In genomic region chr14:91056361-91056760, GRCh38 we compare ENCODE assay signal across 24 cellular contexts.
"Had no signal": no experiment of that assay in that cellular context is flagged by ENCODE, and none has a peak within 500 bp of the region (broad histone marks: within the 10 kb centered on the region; RNA-seq: fewer than 3 reads in every experiment).

No MANE protein-coding gene starts in this region.

- H3K27me3 Mint-ChIP-seq: brain; dendritic cell treated with granulocyte-macrophage colony-stimulating factor and Interleukin-4, amounts not matched to agents 40 ng/mL and 50 ng/mL, for 4 days; T-helper 17 cell had no signal

- H3K36me3 Mint-ChIP-seq: activated naive CD4-positive, alpha-beta T cell treated with anti-CD3 and anti-CD28 coated beads, Interleukin-2, amount 50 U/mL, for 72 hours had no signal

- H3K4me3 ChIP-seq: hepatocyte, left lung, lung, SK-N-MC, testis, upper lobe of left lung had no signal

- H3K27me3 ChIP-seq: hepatocyte, left lung, testis, upper lobe of left lung had no signal

- H3K9me3 ChIP-seq: left lung, testis, upper lobe of left lung had no signal

- H3K27ac Mint-ChIP-seq: activated naive CD4-positive, alpha-beta T cell treated with anti-CD3 and anti-CD28 coated beads, Interleukin-2, amount 50 U/mL, for 72 hours; activated T-cell treated with anti-CD3 and anti-CD28 coated beads, Interleukin-2, amount 50 U/mL, for 72 hours; brain; dendritic cell treated with granulocyte-macrophage colony-stimulating factor and Interleukin-4, amounts not matched to agents 40 ng/mL and 50 ng/mL, for 4 days; nephron progenitor cell; T-helper 17 cell had no signal

- DNase-seq: activated CD4-positive, alpha-beta T cell treated with anti-CD3 and anti-CD28 coated beads for 4 hours; activated CD4-positive, alpha-beta T cell treated with anti-CD3 and anti-CD28 coated beads, Interleukin-2, amount 50 U/mL, for 48 hours; activated CD4-positive, CD25-positive, alpha-beta regulatory T cell; activated gamma-delta T cell; activated T-cell treated with anti-CD3 and anti-CD28 coated beads, Interleukin-2, amount 50 U/mL, for 72 hours; aorta; effector memory CD4-positive, alpha-beta T cell; foreskin melanocyte; glutamatergic neuron; kidney glomerular epithelial cell; left lung; nephron progenitor cell; nucleus accumbens; stimulated activated CD4-positive, alpha-beta T cell treated with anti-CD3 and anti-CD28 coated beads, Interleukin-2, amount 100 ng/mL, for 48 hours; SW 1271; T-helper 17 cell; testis; upper lobe of left lung had no signal

- ATAC-seq: activated naive CD4-positive, alpha-beta T cell treated with anti-CD3 and anti-CD28 coated beads, Interleukin-2, amount 50 U/mL, for 72 hours; activated T-cell treated with anti-CD3 and anti-CD28 coated beads, Interleukin-2, amount 50 U/mL, for 72 hours; left lung; T-helper 17 cell had no signal

- H3K4me2 ChIP-seq: hepatocyte had no signal

- H2AFZ ChIP-seq: hepatocyte had no signal

- H3K4me3 Mint-ChIP-seq: dendritic cell treated with granulocyte-macrophage colony-stimulating factor and Interleukin-4, amounts not matched to agents 40 ng/mL and 50 ng/mL, for 4 days; nephron progenitor cell; T-helper 17 cell had no signal

- H3K36me3 ChIP-seq: left lung, upper lobe of left lung had no signal

- H3K27ac ChIP-seq: hepatocyte, left lung, SK-N-MC, testis, upper lobe of left lung had no signal

- H3K9me3 Mint-ChIP-seq: activated naive CD4-positive, alpha-beta T cell treated with anti-CD3 and anti-CD28 coated beads, Interleukin-2, amount 50 U/mL, for 72 hours; activated T-cell treated with anti-CD3 and anti-CD28 coated beads, Interleukin-2, amount 50 U/mL, for 72 hours; dendritic cell treated with granulocyte-macrophage colony-stimulating factor and Interleukin-4, amounts not matched to agents 40 ng/mL and 50 ng/mL, for 4 days; nephron progenitor cell had no signal
